Comparison of ENCODE assay signal across 11 cellular contexts in the genomic region with DNA sequence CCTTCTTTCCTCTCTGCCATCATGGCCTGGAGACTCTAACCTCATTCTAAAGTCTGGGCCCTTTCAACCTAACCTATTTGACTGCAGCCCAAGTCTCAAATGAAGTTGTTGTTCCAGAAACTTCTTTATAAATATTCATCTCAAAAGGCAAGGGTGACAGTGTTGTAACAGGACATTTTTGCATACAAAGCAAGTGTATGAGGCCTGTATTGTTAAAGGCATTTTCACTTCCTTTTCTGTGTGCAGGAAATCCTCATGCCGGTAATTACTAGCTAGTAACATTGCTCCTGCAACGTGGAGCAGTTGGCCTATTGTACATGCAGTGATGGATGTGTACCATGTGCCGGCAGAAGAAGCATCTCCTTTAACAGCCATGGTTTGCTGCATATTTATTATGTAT.
A peak's percentile ranks its signal among the peaks of the same experiment; 100 is the strongest.
DNase-seq lines count a peak whose midpoint lies in the region; ATAC-seq and TF ChIP-seq lines count a peak whose summit lies in the region.
"Had no signal": no experiment of that assay in that cellular context is flagged by ENCODE, and none has a peak within 500 bp of the region (broad histone marks: within the 10 kb centered on the region; RNA-seq: fewer than 3 reads in every experiment).

No MANE protein-coding gene starts in this region.

- H3K27ac Mint-ChIP-seq in activated naive CD8-positive, alpha-beta T cell treated with anti-CD3 and anti-CD28 coated beads for 36 hours: no peak overlapping the region

- DNase-seq in DMS153 (lab: John Stamatoyannopoulos, UW) (peak; percentile 76), NCI-H2227 (lab: John Stamatoyannopoulos, UW; ENCODE audit: unreplicated experiment) (peak; percentile 82), HCEC 1CT (no peak), RWPE1 (ENCODE audit: low spot score) (no peak), nucleus accumbens (lab: John Stamatoyannopoulos, UW) (no peak)
- no peak for DNase-seq in activated naive CD8-positive, alpha-beta T cell treated with anti-CD3 and anti-CD28 coated beads for 36 hours
- DNase-seq: activated T-cell treated with anti-CD3 and anti-CD28 coated beads, Interleukin-2, amount 50 U/mL, for 4 hours; lower lobe of right lung had no signal

- CTCF ChIA-PET in RWPE1 (lab: Yijun Ruan, JAX): interaction anchor here (0.6 kb wide), 2 partner anchors 245 to 698 kb away, joined by 3 read pairs; no protein-coding TSS in a partner anchor

- no peaks in the 10 kb centered on the region for H3K36me3 Mint-ChIP-seq in activated naive CD8-positive, alpha-beta T cell treated with anti-CD3 and anti-CD28 coated beads for 36 hours

- no peak overlapping the region for H3K4me3 Mint-ChIP-seq in activated naive CD8-positive, alpha-beta T cell treated with anti-CD3 and anti-CD28 coated beads for 36 hours
- H3K4me3 Mint-ChIP-seq: activated T-cell treated with anti-CD3 and anti-CD28 coated beads, Interleukin-2, amount 50 U/mL, for 4 hours had no signal

- H3K27ac ChIP-seq in RWPE1: no peak overlapping the region
- H3K27ac ChIP-seq: BLaER1, lower lobe of right lung had no signal

- POLR2A ChIA-PET in RWPE1 (lab: Yijun Ruan, JAX; ENCODE audit: low non-redundant PET): no interaction called here

- ATAC-seq in GM19324 (IDR thresholded peaks at IDR 0.05; ENCODE audit: low FRiP score, unreplicated experiment) (peak; percentile 94), HG02973 (IDR thresholded peaks at IDR 0.05; ENCODE audit: unreplicated experiment) (peak; percentile 85)
- ATAC-seq: activated T-cell treated with anti-CD3 and anti-CD28 coated beads, Interleukin-2, amount 50 U/mL, for 4 hours had no signal

- no peaks in the 10 kb centered on the region for H3K9me3 Mint-ChIP-seq in activated naive CD8-positive, alpha-beta T cell treated with anti-CD3 and anti-CD28 coated beads for 36 hours
- H3K9me3 Mint-ChIP-seq: activated T-cell treated with anti-CD3 and anti-CD28 coated beads, Interleukin-2, amount 50 U/mL, for 4 hours had no signal

- H3K4me1 Mint-ChIP-seq in activated naive CD8-positive, alpha-beta T cell treated with anti-CD3 and anti-CD28 coated beads for 36 hours: no peaks in the 10 kb centered on the region

- no peak for TF ChIP-seq CTCF in RWPE1 (conservative IDR thresholded peaks at IDR 0.05; ENCODE audit: low read depth)

- H3K27me3 Mint-ChIP-seq in activated naive CD8-positive, alpha-beta T cell treated with anti-CD3 and anti-CD28 coated beads for 36 hours: peaks cover 10% of the 10 kb centered on the region

Comparison
In these comparisons a context has a peak if more than half of its experiments do, and no peak if none do; other contexts are left out.
1. DNase-seq: peak in DMS153 (single experiment) and NCI-H2227 (single experiment); none in HCEC 1CT (single experiment), activated naive CD8-positive, alpha-beta T cell treated with anti-CD3 and anti-CD28 coated beads for 36 hours (single experiment), RWPE1 (single experiment) and nucleus accumbens (0 of 56).